ENCODE assay signal across 9 cellular contexts in the genomic region with DNA sequence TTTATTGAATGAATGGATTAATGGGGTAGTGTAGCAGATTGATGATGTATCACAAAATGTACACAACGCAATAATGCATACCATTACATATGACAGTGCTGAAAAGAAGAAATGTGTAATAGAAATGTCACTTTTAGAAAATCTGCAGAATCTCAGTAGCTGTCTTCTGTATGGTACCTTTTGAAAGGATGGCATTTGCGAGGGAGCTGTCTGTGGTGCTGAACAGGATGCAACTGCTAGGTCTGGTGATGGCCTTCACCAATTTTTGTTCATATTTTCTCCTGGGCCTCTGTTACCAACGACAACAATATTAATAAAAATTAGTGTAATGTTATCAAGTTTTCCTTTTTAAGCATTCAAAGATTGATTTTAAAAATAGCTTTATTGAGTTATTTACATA. TPM values are rescaled to one million over a fixed set of nuclear protein-coding genes. Genes with fewer than 3 reads are reported as not detected.
DNase-seq lines count a peak whose midpoint lies in the region; ATAC-seq and TF ChIP-seq lines count a peak whose summit lies in the region.
"Had no signal": no experiment of that assay in that cellular context is flagged by ENCODE, and none has a peak within 500 bp of the region (broad histone marks: within the 10 kb centered on the region; RNA-seq: fewer than 3 reads in every experiment).

No MANE protein-coding gene starts in this region.

- DNase-seq in GM12864 (ENCODE audit: low read depth): peak; percentile 4
- peak; percentile 46 for DNase-seq in NOMO-1 treated with dmso at 0.1 percent for 144 hours (lab: John Stamatoyannopoulos, UW; ENCODE audit: unreplicated experiment)
- DNase-seq in activated T-cell treated with anti-CD3 and anti-CD28 coated beads, Interleukin-2, amount 50 U/mL, for 72 hours: peak; percentile 49 to 55
- peak; percentile 20 to 48 (median 38) for DNase-seq in immature natural killer cell
- peak; percentile 21 to 38 for DNase-seq in stimulated activated CD8-positive, alpha-beta memory T cell treated with anti-CD3 and anti-CD28 coated beads, Interleukin-2, amount 100 ng/mL, for 1 hour (ENCODE audit: low read depth in 2 of 2)
- DNase-seq in 8988T: no peak

- no peak overlapping the region for H3K4me3 ChIP-seq in GM12864 (ENCODE audit: low read depth, low read length)
- H3K4me3 ChIP-seq: skin epidermis had no signal

- no peaks in the 10 kb centered on the region for H3K4me1 Mint-ChIP-seq in activated T-cell treated with anti-CD3 and anti-CD28 coated beads, Interleukin-2, amount 50 U/mL, for 72 hours (ENCODE audit: low read depth)
- H3K4me1 Mint-ChIP-seq in immature natural killer cell: no peaks in the 10 kb centered on the region

- H3K9me3 Mint-ChIP-seq in activated T-cell treated with anti-CD3 and anti-CD28 coated beads, Interleukin-2, amount 50 U/mL, for 72 hours: peaks cover 0 to 2% of the 10 kb centered on the region in 2 donors
- no peaks in the 10 kb centered on the region for H3K9me3 Mint-ChIP-seq in immature natural killer cell

- no peak for TF ChIP-seq CTCF in GM12864 (IDR thresholded peaks at IDR 0.05; ENCODE audit: low read depth, low read length, missing control alignments)

- no peaks in the 10 kb centered on the region for H3K27me3 Mint-ChIP-seq in activated T-cell treated with anti-CD3 and anti-CD28 coated beads, Interleukin-2, amount 50 U/mL, for 72 hours (ENCODE audit: low read depth)
- H3K27me3 Mint-ChIP-seq in immature natural killer cell (ENCODE audit: low read depth in 3 of 3): no peaks in the 10 kb centered on the region

- H3K36me3 Mint-ChIP-seq in activated T-cell treated with anti-CD3 and anti-CD28 coated beads, Interleukin-2, amount 50 U/mL, for 72 hours (ENCODE audit: insufficient read depth in 2 of 2): no peaks in the 10 kb centered on the region
- H3K36me3 Mint-ChIP-seq in immature natural killer cell: no peaks in the 10 kb centered on the region

- H3K4me3 Mint-ChIP-seq in activated T-cell treated with anti-CD3 and anti-CD28 coated beads, Interleukin-2, amount 50 U/mL, for 72 hours: no peak overlapping the region
- H3K4me3 Mint-ChIP-seq in immature natural killer cell: no peak overlapping the region

- ATAC-seq in activated T-cell treated with anti-CD3 and anti-CD28 coated beads, Interleukin-2, amount 50 U/mL, for 72 hours (replicated peaks in 1 of 2): no peak
- ATAC-seq in HG03378 (IDR thresholded peaks at IDR 0.05; ENCODE audit: unreplicated experiment) (no peak), GM19324 (IDR thresholded peaks at IDR 0.05; ENCODE audit: low FRiP score, unreplicated experiment) (no peak)

- H3K27ac Mint-ChIP-seq in activated T-cell treated with anti-CD3 and anti-CD28 coated beads, Interleukin-2, amount 50 U/mL, for 72 hours: no peak overlapping the region
- no peak overlapping the region for H3K27ac Mint-ChIP-seq in immature natural killer cell

RNA-seq across cellular contexts. Expression of gene OTULIN, which starts 36.2 kb away (rescaled TPM):
- total RNA-seq in activated T-cell treated with anti-CD3 and anti-CD28 coated beads, Interleukin-2, amount 50 U/mL, for 72 hours: 10 to 100 TPM; 72.9 to 77.9 TPM
- polyA plus RNA-seq in immature natural killer cell: 10 to 100 TPM; 15.4 to 23.8 (median 20.4) TPM

RNA-seq across cellular contexts. Expression of gene OTULINL, which starts 46.8 kb away (rescaled TPM):
- total RNA-seq in activated T-cell treated with anti-CD3 and anti-CD28 coated beads, Interleukin-2, amount 50 U/mL, for 72 hours: 10 to 100 TPM; 17.9 to 18.8 TPM
- polyA plus RNA-seq in immature natural killer cell: 10 to 100 TPM; 36.6 to 77.8 (median 47.1) TPM
